In the genomic region with DNA sequence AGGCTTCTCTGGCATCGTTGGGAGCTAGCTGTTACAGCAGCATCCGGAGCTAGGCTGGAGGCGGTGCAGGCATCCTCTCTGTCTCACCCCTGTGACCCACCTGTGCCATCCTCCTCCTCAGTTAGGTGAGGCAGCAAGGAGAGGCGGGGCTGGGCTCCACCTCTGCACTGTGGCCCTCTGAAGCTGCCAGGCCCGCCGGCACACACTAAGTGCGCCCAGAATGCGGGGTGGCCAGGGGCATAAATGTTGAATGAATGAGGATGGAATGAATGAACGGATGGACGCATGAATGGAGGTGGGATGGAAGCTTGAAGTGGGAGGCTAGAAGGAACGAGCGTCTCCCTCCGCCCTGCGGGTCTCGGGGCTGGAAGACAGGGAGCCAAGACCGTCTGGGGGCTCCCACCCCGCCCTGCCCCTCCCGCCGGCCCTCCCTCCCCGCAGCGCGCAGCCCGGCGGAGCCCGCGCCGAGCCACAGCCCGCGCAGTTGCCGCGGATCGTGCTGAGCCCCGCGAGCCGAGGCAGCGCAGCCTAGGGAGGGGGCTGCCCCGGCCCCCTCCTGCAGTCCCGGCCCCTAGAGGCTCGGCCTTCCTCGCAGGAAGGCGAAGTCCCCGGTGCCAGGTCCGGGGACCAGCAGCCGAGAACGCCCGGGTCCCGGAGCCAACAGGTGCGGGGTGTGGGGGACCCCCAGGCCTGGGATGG, we compare ENCODE assay signal across 8 cellular contexts. TPM values are rescaled to one million over a fixed set of nuclear protein-coding genes. Genes with fewer than 3 reads are reported as not detected.
DNase-seq lines count a peak whose midpoint lies in the region; ATAC-seq and TF ChIP-seq lines count a peak whose summit lies in the region.

HCRTR1 (plus strand) TSS at position 472 of the 699 bp plus-strand sequence. CDS start 1,504 bp downstream, outside the sequence.

- intact Hi-C loops in Panc1 (cut with micrococcal nuclease; ENCODE audit: unreplicated experiment) = no loop called here

- in situ Hi-C loops in Panc1 (cut with HindIII; ENCODE audit: low pct_unique_long_range_greater_than_20kb, low sequenced_read_pairs) = no loop called here

- H3K79me2 ChIP-seq in fibroblast of lung (ENCODE audit: control insufficient read depth, insufficient read depth, low read length) (no peaks in the 10 kb centered on the region), osteoblast (ENCODE audit: insufficient read depth, low read length) (no peaks in the 10 kb centered on the region)

- no TSS peak for BruUV-seq in Panc1 (replicated peaks; lab: Mats Ljungman, UMichigan)

- H3K36me3 ChIP-seq in BLaER1 treated with 17β-estradiol and CSF1 and Interleukin-3, amounts not matched to agents 10 nM and 100 nM = no peaks in the 10 kb centered on the region
- H3K36me3 ChIP-seq in Panc1 (ENCODE audit: control insufficient read depth, insufficient read depth, low read length) (no peaks in the 10 kb centered on the region), fibroblast of lung (ENCODE audit: control insufficient read depth, insufficient read depth, low read length) (no peaks in the 10 kb centered on the region), osteoblast (ENCODE audit: insufficient read depth, low read length) (no peaks in the 10 kb centered on the region)

- no peak for TF ChIP-seq CTCF in Panc1 (IDR thresholded peaks at IDR 0.05)
- no peak for TF ChIP-seq CTCF in fibroblast of lung (conservative IDR thresholded peaks at IDR 0.05 in 1 of 2, IDR thresholded peaks at IDR 0.05 in 1 of 2; ENCODE audit: low read depth in 1 of 2, low read length in 2 of 2)
- TF ChIP-seq CTCF in osteoblast (IDR thresholded peaks at IDR 0.05; ENCODE audit: extremely low read depth, low read depth, low read length) = no peak

- peaks cover 44 to 67% (median 54%) of the 10 kb centered on the region in 10 experiments for H3K4me1 ChIP-seq in BLaER1 treated with 17β-estradiol and CSF1 and Interleukin-3, amounts not matched to agents 10 nM and 100 nM
- H3K4me1 ChIP-seq in Panc1 (ENCODE audit: control insufficient read depth, insufficient read depth, low read length) (peaks cover 3% of the 10 kb centered on the region), fibroblast of lung (ENCODE audit: control insufficient read depth, extremely low read depth, insufficient read depth, low read length) (no peaks in the 10 kb centered on the region), osteoblast (ENCODE audit: insufficient read depth, low read length) (no peaks in the 10 kb centered on the region)

- H2AFZ ChIP-seq in fibroblast of lung (ENCODE audit: low read length) (no peak within 1 kb of the TSS), osteoblast (ENCODE audit: low read length) (peak within 1 kb of the TSS; percentile 62)

- ATAC-seq in Panc1 = peak; percentile 23
- no peak for ATAC-seq in GM18517 (IDR thresholded peaks at IDR 0.05; ENCODE audit: unreplicated experiment)
- ATAC-seq in HG02588 (IDR thresholded peaks at IDR 0.05; ENCODE audit: unreplicated experiment) = no peak
- ATAC-seq in HG03439 (IDR thresholded peaks at IDR 0.05; ENCODE audit: unreplicated experiment) = no peak
- no peak for ATAC-seq in HG03095 (IDR thresholded peaks at IDR 0.05; ENCODE audit: unreplicated experiment)

- H3K4me2 ChIP-seq in BLaER1 treated with 17β-estradiol and CSF1 and Interleukin-3, amounts not matched to agents 10 nM and 100 nM = peak within 1 kb of the TSS; percentile 93 to 100 (median 99)
- H3K4me2 ChIP-seq in fibroblast of lung (ENCODE audit: extremely low read depth, insufficient read depth, low read length) (peak within 1 kb of the TSS; percentile 71), osteoblast (ENCODE audit: insufficient read depth, low read length) (peak within 1 kb of the TSS; percentile 85)

- H3K4me3 ChIP-seq in BLaER1 treated with 17β-estradiol and CSF1 and Interleukin-3, amounts not matched to agents 10 nM and 100 nM = peak within 1 kb of the TSS; percentile 60 to 74 (median 66)
- H3K4me3 ChIP-seq in Panc1 (ENCODE audit: low read depth in 2 of 2, low read length in 2 of 2) (peak within 1 kb of the TSS; percentile 45 to 47), fibroblast of lung (replicated peaks in 1 of 4; ENCODE audit: control extremely low read depth in 1 of 4, insufficient read depth in 1 of 4, low read depth in 3 of 4, low read length in 4 of 4) (peak within 1 kb of the TSS; percentile 9 to 52 (median 41)), osteoblast (ENCODE audit: insufficient read depth, low read length) (peak within 1 kb of the TSS; percentile 76)

- POLR2A ChIA-PET in Panc1 (lab: Charles Lee) = interaction anchor here (0.7 kb wide), 1 partner anchor 972 kb away, joined by 15 read pairs; no protein-coding TSS in a partner anchor

- DNase-seq in Panc1 (ENCODE audit: low read depth, low spot score) = no peak
- DNase-seq in fibroblast of lung (ENCODE audit: low read depth in 2 of 2) = no peak
- peak; percentile 83 for DNase-seq in osteoblast (ENCODE audit: insufficient read length, low spot score, missing footprints)

- peaks cover 0 to 21% (median 15%) of the 10 kb centered on the region in 11 experiments; a peak in 16 of 22 replicates for H3K27me3 ChIP-seq in BLaER1 treated with 17β-estradiol and CSF1 and Interleukin-3, amounts not matched to agents 10 nM and 100 nM
- H3K27me3 ChIP-seq in Panc1 (ENCODE audit: control insufficient read depth, insufficient read depth, low read length) (peaks cover 5% of the 10 kb centered on the region), fibroblast of lung (ENCODE audit: control insufficient read depth, insufficient read depth, low read length) (peaks cover 19% of the 10 kb centered on the region), osteoblast (ENCODE audit: insufficient read depth, low read length) (no peaks in the 10 kb centered on the region)

- peaks cover 0 to 3% (median 0%) of the 10 kb centered on the region in 11 experiments; a peak in 1 of 22 replicates for H3K9me3 ChIP-seq in BLaER1 treated with 17β-estradiol and CSF1 and Interleukin-3, amounts not matched to agents 10 nM and 100 nM (replicated peaks in 1 of 11)
- H3K9me3 ChIP-seq in Panc1 (ENCODE audit: control insufficient read depth, insufficient read depth, low read depth, low read length) (no peaks in the 10 kb centered on the region), fibroblast of lung (ENCODE audit: control insufficient read depth, insufficient read depth, low read depth, low read length) (no peaks in the 10 kb centered on the region), osteoblast (ENCODE audit: low read depth, low read length) (no peaks in the 10 kb centered on the region)

- H3K9ac ChIP-seq in BLaER1 treated with 17β-estradiol and CSF1 and Interleukin-3, amounts not matched to agents 10 nM and 100 nM = peak within 1 kb of the TSS; percentile 61 to 80 (median 74)
- H3K9ac ChIP-seq in fibroblast of lung (ENCODE audit: insufficient read depth, low read length) = no peak within 1 kb of the TSS

- H3K27ac ChIP-seq in BLaER1 treated with 17β-estradiol and CSF1 and Interleukin-3, amounts not matched to agents 10 nM and 100 nM = peak within 1 kb of the TSS in 10 of 11 experiments; percentile 27 to 73 (median 54); a peak in 17 of 22 replicates
- no peak within 1 kb of the TSS for H3K27ac ChIP-seq in Panc1 (ENCODE audit: low read length)
- no peak within 1 kb of the TSS for H3K27ac ChIP-seq in fibroblast of lung (ENCODE audit: insufficient read depth, low read length)
- no peak within 1 kb of the TSS for H3K27ac ChIP-seq in osteoblast (ENCODE audit: low read depth, low read length)

- CTCF ChIA-PET in Panc1 (lab: Charles Lee) = interaction anchor here (0.7 kb wide), 1 partner anchor 63 kb away, joined by 21 read pairs; no protein-coding TSS in a partner anchor

- H4K20me1 ChIP-seq in BLaER1 treated with 17β-estradiol and CSF1 and Interleukin-3, amounts not matched to agents 10 nM and 100 nM = 0 out of 22 replicates have a peak, but pooled peaks cover 0 to 5% (median 0%) of the 10 kb centered on the region in 11 experiments
- H4K20me1 ChIP-seq in fibroblast of lung (ENCODE audit: control insufficient read depth, extremely low read depth, insufficient read depth, low read length) (no peaks in the 10 kb centered on the region), osteoblast (ENCODE audit: insufficient read depth, low read length) (no peaks in the 10 kb centered on the region)

RNA-seq across cellular contexts. Expression of gene HCRTR1, which starts in this region (rescaled TPM):
- total RNA-seq in Panc1 (2021; ENCODE audit: unreplicated experiment) (0.18 TPM), fibroblast of lung (not detected in 2 replicates), osteoblast (not detected in 2 replicates)
- polyA plus RNA-seq in Panc1 (2012; ENCODE audit: insufficient read length) = not detected
- polyA plus RNA-seq in fibroblast of lung = not detected in 2 replicates
- not detected in 2 replicates for polyA plus RNA-seq in fibroblast of lung (2012)
- not detected in 2 replicates for polyA minus RNA-seq in fibroblast of lung (ENCODE audit: low replicate concordance)

Comparison
In these comparisons a context has a peak if more than half of its experiments do, and no peak if none do; other contexts are left out.
1. Peak in ATAC-seq and H3K4me3 ChIP-seq in Panc1; RNA of the gene not detected or under 1 TPM.
2. Peak in DNase-seq, H3K4me3 ChIP-seq and H3K4me2 ChIP-seq in osteoblast; RNA of the gene not detected or under 1 TPM.
3. H3K27ac ChIP-seq: peak in BLaER1 treated with 17β-estradiol and CSF1 and Interleukin-3, amounts not matched to agents 10 nM and 100 nM (10 of 11); none in Panc1 (single experiment), fibroblast of lung (single experiment) and osteoblast (single experiment).
4. Peak in every context shown above with its lines, with median percentiles within 50 percentile points of each other: H3K4me2 ChIP-seq and H3K4me3 ChIP-seq.